In the genomic region with DNA sequence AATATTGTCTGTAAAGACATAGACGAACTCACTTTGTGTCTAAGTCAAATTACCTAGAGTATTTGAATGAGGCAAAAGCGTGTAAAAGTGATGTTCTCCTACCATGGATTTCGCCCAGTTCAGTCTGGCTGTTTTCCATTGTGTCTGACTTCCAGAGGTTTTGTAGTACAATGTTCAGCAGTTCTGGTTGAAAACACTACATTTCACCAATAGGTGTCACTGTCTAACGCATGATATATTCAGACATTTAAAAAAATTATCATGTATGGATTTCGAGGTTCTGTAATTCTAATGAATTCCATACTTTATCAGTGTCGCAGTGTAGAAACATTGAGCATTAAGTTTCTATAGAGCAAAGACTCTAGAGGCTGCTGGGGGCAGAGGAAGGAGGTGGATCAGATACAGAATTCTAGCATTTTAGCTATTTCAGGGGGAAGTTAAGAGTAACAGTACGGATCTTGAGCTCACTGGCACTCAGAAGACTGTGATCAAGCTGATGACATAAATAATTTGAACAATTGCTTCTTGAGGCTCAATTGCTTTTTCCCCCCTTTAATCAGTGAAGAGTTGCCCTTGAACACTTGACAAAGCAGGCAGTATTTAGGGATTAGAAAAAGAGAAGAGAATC, we compare ENCODE assay signal across 8 cellular contexts.
DNase-seq lines count a peak whose midpoint lies in the region; ATAC-seq and TF ChIP-seq lines count a peak whose summit lies in the region.

No MANE protein-coding gene starts in this region.

- 8% methylated on average over 7 of the region's 7 CpGs for WGBS in aorta, 2 donors

- H3K36me3 Mint-ChIP-seq in chondrocyte (ENCODE audit: low read depth) = peaks cover 2% of the 10 kb centered on the region
- no peaks in the 10 kb centered on the region for H3K36me3 Mint-ChIP-seq in activated CD4-positive, alpha-beta T cell treated with anti-CD3 and anti-CD28 coated beads for 36 hours (ENCODE audit: low read depth)

- H3K27me3 ChIP-seq in aorta (ENCODE audit: control insufficient read depth in 1 of 2, insufficient read depth in 2 of 2, low read length in 1 of 2) = no peaks in the 10 kb centered on the region

- no peaks in the 10 kb centered on the region for H3K36me3 ChIP-seq in aorta (ENCODE audit: control insufficient read depth in 1 of 2, insufficient read depth in 2 of 2, low read length in 1 of 2)

- peaks cover 3% of the 10 kb centered on the region for H3K27me3 Mint-ChIP-seq in chondrocyte (ENCODE audit: low read depth)
- no peaks in the 10 kb centered on the region for H3K27me3 Mint-ChIP-seq in activated CD4-positive, alpha-beta T cell treated with anti-CD3 and anti-CD28 coated beads for 36 hours

- peak; percentile 69 for DNase-seq in GM03348 (ENCODE audit: low spot score)
- peak; percentile 20 to 70 for DNase-seq in NCI-H446 (lab: John Stamatoyannopoulos, UW)
- no peak for DNase-seq in chondrocyte (ENCODE audit: low spot score)
- DNase-seq in left lobe of liver (ENCODE audit: low spot score) = peak; percentile 48
- no peak for DNase-seq in aorta
- DNase-seq in NK-92 treated with Interleukin-12 subunit alpha and Interleukin-12 subunit beta, amount 100 ng/mL, for 24 hours (lab: John Stamatoyannopoulos, UW) = no peak
- DNase-seq in activated CD4-positive, alpha-beta T cell treated with anti-CD3 and anti-CD28 coated beads for 36 hours = no peak

- no peak overlapping the region for H3K27ac Mint-ChIP-seq in chondrocyte (ENCODE audit: unreplicated experiment)
- no peak overlapping the region for H3K27ac Mint-ChIP-seq in activated CD4-positive, alpha-beta T cell treated with anti-CD3 and anti-CD28 coated beads for 36 hours

- H3K4me3 ChIP-seq in aorta (ENCODE audit: low read length in 2 of 2) = no peak overlapping the region

- POLR2A ChIA-PET in activated CD4-positive, alpha-beta T cell treated with anti-CD3 and anti-CD28 coated beads for 36 hours (lab: Charles Lee) = no interaction called here

- TF ChIP-seq CTCF in chondrocyte (IDR thresholded peaks at IDR 0.05) = peak; percentile 93

- H3K4me3 Mint-ChIP-seq in chondrocyte (ENCODE audit: unreplicated experiment) = no peak overlapping the region
- no peak overlapping the region for H3K4me3 Mint-ChIP-seq in activated CD4-positive, alpha-beta T cell treated with anti-CD3 and anti-CD28 coated beads for 36 hours

- H3K4me1 ChIP-seq in aorta (ENCODE audit: control insufficient read depth in 1 of 2, insufficient read depth in 2 of 2, low read length in 2 of 2) = no peaks in the 10 kb centered on the region

- intact Hi-C loops in aorta (cut with DNase I) = loop anchor here (5.0 to 10.0 kb wide), 2 partner anchors 141 to 594 kb away; no protein-coding TSS in a partner anchor
- intact Hi-C loops in activated CD4-positive, alpha-beta T cell treated with anti-CD3 and anti-CD28 coated beads for 36 hours (cut with DNase I, micrococcal nuclease) = loop anchor here (1.0 to 10.0 kb wide), 6 partner anchors 141 to 694 kb away; no protein-coding TSS in a partner anchor

- peaks cover 7% of the 10 kb centered on the region for H3K9me3 Mint-ChIP-seq in chondrocyte (ENCODE audit: low read depth)
- H3K9me3 Mint-ChIP-seq in activated CD4-positive, alpha-beta T cell treated with anti-CD3 and anti-CD28 coated beads for 36 hours (ENCODE audit: low read depth) = no peaks in the 10 kb centered on the region

- H3K4me1 Mint-ChIP-seq in chondrocyte (ENCODE audit: low read depth) = peaks cover 30% of the 10 kb centered on the region
- H3K4me1 Mint-ChIP-seq in activated CD4-positive, alpha-beta T cell treated with anti-CD3 and anti-CD28 coated beads for 36 hours = no peaks in the 10 kb centered on the region

- ATAC-seq in HG02870 (IDR thresholded peaks at IDR 0.05; ENCODE audit: unreplicated experiment) = peak; percentile 63
- ATAC-seq in left lobe of liver = peak; percentile 98
- ATAC-seq in aorta (ENCODE audit: low FRiP score) = peak; percentile 69
- no peak for ATAC-seq in activated CD4-positive, alpha-beta T cell treated with anti-CD3 and anti-CD28 coated beads for 36 hours

- H3K27ac ChIP-seq in aorta (ENCODE audit: low read depth in 1 of 2, low read length in 2 of 2) = no peak overlapping the region

- no peaks in the 10 kb centered on the region for H3K9me3 ChIP-seq in aorta (ENCODE audit: control insufficient read depth, low read length)

- CTCF ChIA-PET in activated CD4-positive, alpha-beta T cell treated with anti-CD3 and anti-CD28 coated beads for 36 hours (lab: Charles Lee) = interaction anchor here (0.5 to 2.1 kb wide), 12 partner anchors 9 to 492 kb away, joined by 3 to 10 read pairs (median 4); no protein-coding TSS in a partner anchor

Comparison
In these comparisons a context has a peak if more than half of its experiments do, and no peak if none do; other contexts are left out.
1. DNase-seq: peak in GM03348 (single experiment), NCI-H446 (2 of 2) and left lobe of liver (single experiment); none in chondrocyte (single experiment), aorta (0 of 2), NK-92 treated with Interleukin-12 subunit alpha and Interleukin-12 subunit beta, amount 100 ng/mL, for 24 hours (single experiment) and activated CD4-positive, alpha-beta T cell treated with anti-CD3 and anti-CD28 coated beads for 36 hours (single experiment).